In genomic region chr7:12524794-12525386, GRCh38 we compare ENCODE assay signal across 8 cellular contexts. TPM values are rescaled to one million over a fixed set of nuclear protein-coding genes. Genes with fewer than 3 reads are reported as not detected.
DNase-seq lines count a peak whose midpoint lies in the region; ATAC-seq, FAIRE-seq and TF ChIP-seq lines count a peak whose summit lies in the region.

No MANE protein-coding gene starts in this region.

- no peak overlapping the region for H3K27ac ChIP-seq in stomach

- TF ChIP-seq POLR2A in H54 (IDR thresholded peaks at IDR 0.05; ENCODE audit: low read depth, low read length), result no peak
- no peak for TF ChIP-seq POLR2A in stomach (IDR thresholded peaks at IDR 0.05)

- 8 to 20% (median 11%) methylated on average over 5 of the region's 5 CpGs for WGBS in stomach, 5 donors

- H3K36me3 ChIP-seq in stomach, result no peaks in the 10 kb centered on the region

- FAIRE-seq in H54 (lab: Jason Lieb, UNC) (peak; percentile 99), TTC549 (lab: Jason Lieb, UNC) (peak; percentile 98)

- peak; percentile 73 for DNase-seq in DMS153 treated with DMSO at 0.1 percent for 48 hours (lab: John Stamatoyannopoulos, UW; ENCODE audit: unreplicated experiment)
- no peak for DNase-seq in H54 (ENCODE audit: insufficient read length, low spot score)
- peak; percentile 35 for DNase-seq in NCI-H1694 (lab: John Stamatoyannopoulos, UW)
- DNase-seq in globus pallidus (ENCODE audit: low spot score), result peak; percentile 44
- no peak for DNase-seq in stomach

- peaks cover 0 to 5% (median 0%) of the 10 kb centered on the region in 4 donors for H3K4me1 ChIP-seq in stomach

- H3K4me3 ChIP-seq in stomach, result no peak overlapping the region

- ATAC-seq in HG03108 (IDR thresholded peaks at IDR 0.05; ENCODE audit: unreplicated experiment), result no peak
- no peak for ATAC-seq in HG03521 (IDR thresholded peaks at IDR 0.05; ENCODE audit: unreplicated experiment)

- intact Hi-C loops in stomach (cut with DNase I; ENCODE audit: low total_unique reads), result loop anchor here (5.0 kb wide), 1 partner anchor 737 kb away; no protein-coding TSS in a partner anchor

- H3K27me3 ChIP-seq in stomach, result peaks cover 0 to 5% (median 0%) of the 10 kb centered on the region in 3 donors

- H3K9me3 ChIP-seq in stomach, result no peaks in the 10 kb centered on the region

- TF ChIP-seq EP300 in stomach (IDR thresholded peaks at IDR 0.05), result no peak

- TF ChIP-seq CTCF in stomach (IDR thresholded peaks at IDR 0.05), result peak in 5 of 7 experiments; percentile 26 to 70 (median 60)

RNA-seq across cellular contexts. Expression of gene SCIN, which starts 45.6 kb away (rescaled TPM):
- total RNA-seq in stomach, result 10 to 100 TPM in 2 of 5 donors, 1 to 10 TPM in 3; 4.1 to 46.6 (median 8.4) TPM
- polyA plus RNA-seq in stomach, result 10 to 100 TPM in 1 of 3 donors, 1 to 10 TPM in 2; 2.5 to 49.2 (median 5.4) TPM

Comparison
In these comparisons a context has a peak if more than half of its experiments do, and no peak if none do; other contexts are left out.
1. DNase-seq: peak in DMS153 treated with DMSO at 0.1 percent for 48 hours (single experiment), NCI-H1694 (single experiment) and globus pallidus (single experiment); none in H54 (single experiment) and stomach (single experiment).